ENCODE assay signal across 8 cellular contexts in genomic region chr11:8263109-8263768, GRCh38. TPM values are rescaled to one million over a fixed set of nuclear protein-coding genes. Genes with fewer than 3 reads are reported as not detected.
DNase-seq lines count a peak whose midpoint lies in the region; ATAC-seq lines count a peak whose summit lies in the region.

No MANE protein-coding gene starts in this region.

- H3K27me3 Mint-ChIP-seq in CD4-positive, alpha-beta memory T cell, result peaks cover 23 to 59% of the 10 kb centered on the region in 2 donors
- peaks cover 63% of the 10 kb centered on the region for H3K27me3 Mint-ChIP-seq in activated CD8-positive, alpha-beta T cell treated with anti-CD3 and anti-CD28 coated beads, Interleukin-2, amount 10 ng/mL, durations not matched to agents 7 days and 5 days (ENCODE audit: low read depth)

- no peaks in the 10 kb centered on the region for H3K36me3 ChIP-seq in CD4-positive, alpha-beta memory T cell (ENCODE audit: insufficient read depth, low read length)
- no peaks in the 10 kb centered on the region for H3K36me3 ChIP-seq in iPS-18a (ENCODE audit: control insufficient read depth, low read depth, low read length)

- H3K4me3 ChIP-seq in CD4-positive, alpha-beta memory T cell (ENCODE audit: low read length in 2 of 2), result no peak overlapping the region
- H3K4me3 ChIP-seq in iPS-18a (ENCODE audit: low read length), result peak overlapping the region; percentile 61

- intact Hi-C loops in CD4-positive, alpha-beta memory T cell (cut with micrococcal nuclease), result loop anchor here (1.0 to 5.0 kb wide), 2 partner anchors 38 to 256 kb away; no protein-coding TSS in a partner anchor

- H3K27ac ChIP-seq in CD4-positive, alpha-beta memory T cell (ENCODE audit: low read depth, low read length), result no peak overlapping the region
- H3K27ac ChIP-seq in iPS-18a (ENCODE audit: low read length), result no peak overlapping the region

- peak in 1 of 5 donors; percentile 12 for DNase-seq in CD4-positive, alpha-beta memory T cell
- no peak for DNase-seq in activated CD8-positive, alpha-beta T cell treated with anti-CD3 and anti-CD28 coated beads, Interleukin-2, amount 10 ng/mL, durations not matched to agents 7 days and 5 days
- no peak for DNase-seq in stimulated activated effector memory CD8-positive, alpha-beta T cell treated with anti-CD3 and anti-CD28 coated beads, Interleukin-12 subunit alpha, Interleukin-12 subunit beta, amount 100 ng/mL, for 72 hours (ENCODE audit: low spot score in 2 of 2)
- DNase-seq in stimulated activated CD4-positive, alpha-beta T cell treated with anti-CD3 and anti-CD28 coated beads, Interleukin-4, amount 100 ng/mL, for 4 hours, result no peak
- no peak for DNase-seq in cerebellar nuclear complex (lab: John Stamatoyannopoulos, UW)

- no peak overlapping the region for H3K9ac ChIP-seq in iPS-18a (ENCODE audit: low read length)

- CTCF ChIA-PET in CD4-positive, alpha-beta memory T cell (lab: Charles Lee; ENCODE audit: partially characterized antibody), result interaction anchor here (1.0 to 4.7 kb wide), 16 partner anchors 8 to 305 kb away, joined by 3 to 25 read pairs (median 5); no protein-coding TSS in a partner anchor
- CTCF ChIA-PET in activated CD8-positive, alpha-beta T cell treated with anti-CD3 and anti-CD28 coated beads, Interleukin-2, amount 10 ng/mL, durations not matched to agents 7 days and 5 days (lab: Charles Lee), result interaction anchor here (0.9 to 2.8 kb wide), 29 partner anchors 8 to 547 kb away, joined by 3 to 15 read pairs (median 5); partner anchors contain the start of gene RIC3

- H3K4me1 ChIP-seq in CD4-positive, alpha-beta memory T cell (ENCODE audit: insufficient read depth, low read length), result peaks cover 13% of the 10 kb centered on the region
- peaks cover 7% of the 10 kb centered on the region for H3K4me1 ChIP-seq in iPS-18a (ENCODE audit: control insufficient read depth, low read depth, low read length)

- POLR2A ChIA-PET in CD4-positive, alpha-beta memory T cell (lab: Charles Lee; ENCODE audit: partially characterized antibody), result no interaction called here
- POLR2A ChIA-PET in activated CD8-positive, alpha-beta T cell treated with anti-CD3 and anti-CD28 coated beads, Interleukin-2, amount 10 ng/mL, durations not matched to agents 7 days and 5 days (lab: Charles Lee), result no interaction called here

- no peaks in the 10 kb centered on the region for H3K9me3 ChIP-seq in CD4-positive, alpha-beta memory T cell (ENCODE audit: control insufficient read depth in 1 of 2, low read length in 2 of 2)
- H3K9me3 ChIP-seq in iPS-18a (ENCODE audit: control insufficient read depth, low read depth, low read length), result no peaks in the 10 kb centered on the region

- peaks cover 11 to 13% (median 11%) of the 10 kb centered on the region in 4 donors for H3K4me1 Mint-ChIP-seq in CD4-positive, alpha-beta memory T cell
- peaks cover 6% of the 10 kb centered on the region for H3K4me1 Mint-ChIP-seq in activated CD8-positive, alpha-beta T cell treated with anti-CD3 and anti-CD28 coated beads, Interleukin-2, amount 10 ng/mL, durations not matched to agents 7 days and 5 days (ENCODE audit: low read depth)
- H3K4me1 Mint-ChIP-seq in stimulated activated effector memory CD8-positive, alpha-beta T cell treated with anti-CD3 and anti-CD28 coated beads, Interleukin-12 subunit alpha, Interleukin-12 subunit beta, amount 100 ng/mL, for 72 hours, result peaks cover 10% of the 10 kb centered on the region

- no peaks in the 10 kb centered on the region for H3K9me3 Mint-ChIP-seq in CD4-positive, alpha-beta memory T cell
- no peaks in the 10 kb centered on the region for H3K9me3 Mint-ChIP-seq in activated CD8-positive, alpha-beta T cell treated with anti-CD3 and anti-CD28 coated beads, Interleukin-2, amount 10 ng/mL, durations not matched to agents 7 days and 5 days (ENCODE audit: insufficient read depth)
- H3K9me3 Mint-ChIP-seq in stimulated activated effector memory CD8-positive, alpha-beta T cell treated with anti-CD3 and anti-CD28 coated beads, Interleukin-12 subunit alpha, Interleukin-12 subunit beta, amount 100 ng/mL, for 72 hours, result no peaks in the 10 kb centered on the region

- peak overlapping the region; percentile 67 to 88 (median 76) for H3K4me3 Mint-ChIP-seq in CD4-positive, alpha-beta memory T cell
- H3K4me3 Mint-ChIP-seq in activated CD8-positive, alpha-beta T cell treated with anti-CD3 and anti-CD28 coated beads, Interleukin-2, amount 10 ng/mL, durations not matched to agents 7 days and 5 days, result no peak overlapping the region
- peak overlapping the region; percentile 45 for H3K4me3 Mint-ChIP-seq in stimulated activated effector memory CD8-positive, alpha-beta T cell treated with anti-CD3 and anti-CD28 coated beads, Interleukin-12 subunit alpha, Interleukin-12 subunit beta, amount 100 ng/mL, for 72 hours

- no peaks in the 10 kb centered on the region for H3K36me3 Mint-ChIP-seq in CD4-positive, alpha-beta memory T cell
- H3K36me3 Mint-ChIP-seq in activated CD8-positive, alpha-beta T cell treated with anti-CD3 and anti-CD28 coated beads, Interleukin-2, amount 10 ng/mL, durations not matched to agents 7 days and 5 days (ENCODE audit: low read depth), result no peaks in the 10 kb centered on the region
- no peaks in the 10 kb centered on the region for H3K36me3 Mint-ChIP-seq in stimulated activated effector memory CD8-positive, alpha-beta T cell treated with anti-CD3 and anti-CD28 coated beads, Interleukin-12 subunit alpha, Interleukin-12 subunit beta, amount 100 ng/mL, for 72 hours

- ATAC-seq in HG02759 (IDR thresholded peaks at IDR 0.05; ENCODE audit: unreplicated experiment) (peak; percentile 17), GM21529 (IDR thresholded peaks at IDR 0.05; ENCODE audit: unreplicated experiment) (no peak)
- peak; percentile 22 for ATAC-seq in activated CD8-positive, alpha-beta T cell treated with anti-CD3 and anti-CD28 coated beads, Interleukin-2, amount 10 ng/mL, durations not matched to agents 7 days and 5 days
- ATAC-seq in stimulated activated effector memory CD8-positive, alpha-beta T cell treated with anti-CD3 and anti-CD28 coated beads, Interleukin-12 subunit alpha, Interleukin-12 subunit beta, amount 100 ng/mL, for 72 hours, result no peak

- H3K27ac Mint-ChIP-seq in CD4-positive, alpha-beta memory T cell, result peak overlapping the region in 1 of 7 donors; percentile 43
- H3K27ac Mint-ChIP-seq in activated CD8-positive, alpha-beta T cell treated with anti-CD3 and anti-CD28 coated beads, Interleukin-2, amount 10 ng/mL, durations not matched to agents 7 days and 5 days, result no peak overlapping the region
- no peak overlapping the region for H3K27ac Mint-ChIP-seq in stimulated activated effector memory CD8-positive, alpha-beta T cell treated with anti-CD3 and anti-CD28 coated beads, Interleukin-12 subunit alpha, Interleukin-12 subunit beta, amount 100 ng/mL, for 72 hours

- peaks cover 26% of the 10 kb centered on the region for H3K27me3 ChIP-seq in CD4-positive, alpha-beta memory T cell (ENCODE audit: insufficient read depth, low read length)
- peaks cover 79% of the 10 kb centered on the region for H3K27me3 ChIP-seq in iPS-18a (ENCODE audit: control insufficient read depth, insufficient read depth, low read length)

RNA-seq across cellular contexts. Expression of gene LMO1, which starts 0.4 kb away (rescaled TPM):
- not detected for total RNA-seq in CD4-positive, alpha-beta memory T cell
- polyA plus RNA-seq in CD4-positive, alpha-beta memory T cell, result not detected
- not detected for total RNA-seq in activated CD8-positive, alpha-beta T cell treated with anti-CD3 and anti-CD28 coated beads, Interleukin-2, amount 10 ng/mL, durations not matched to agents 7 days and 5 days

Comparison
In these comparisons a context has a peak if more than half of its experiments do, and no peak if none do; other contexts are left out.
1. ATAC-seq: peak in HG02759 (single experiment) and activated CD8-positive, alpha-beta T cell treated with anti-CD3 and anti-CD28 coated beads, Interleukin-2, amount 10 ng/mL, durations not matched to agents 7 days and 5 days (single experiment); none in stimulated activated effector memory CD8-positive, alpha-beta T cell treated with anti-CD3 and anti-CD28 coated beads, Interleukin-12 subunit alpha, Interleukin-12 subunit beta, amount 100 ng/mL, for 72 hours (single experiment) and GM21529 (single experiment).